ENCODE assay signal across 8 cellular contexts in genomic region chr4:153232768-153233167, GRCh38. TPM values are rescaled to one million over a fixed set of nuclear protein-coding genes. Genes with fewer than 3 reads are reported as not detected.
DNase-seq lines count a peak whose midpoint lies in the region; ATAC-seq and TF ChIP-seq lines count a peak whose summit lies in the region.

No MANE protein-coding gene starts in this region.

- H3K9me3 ChIP-seq in A673 (ENCODE audit: low read depth, low read length, poor library complexity, severe bottlenecking) (no peaks in the 10 kb centered on the region), Panc1 (ENCODE audit: control insufficient read depth, insufficient read depth, low read depth, low read length) (no peaks in the 10 kb centered on the region), right cardiac atrium (ENCODE audit: control insufficient read depth, low read length) (no peaks in the 10 kb centered on the region)

- BruUV-seq in A673 (replicated peaks; lab: Mats Ljungman, UMichigan) = no TSS peak
- no TSS peak for BruUV-seq in Panc1 (replicated peaks; lab: Mats Ljungman, UMichigan)

- peak overlapping the region; percentile 79 for H3K27ac ChIP-seq in A673 (ENCODE audit: low read depth, low read length, poor library complexity, severe bottlenecking)
- H3K27ac ChIP-seq in Panc1 (ENCODE audit: low read length) = no peak overlapping the region
- no peak overlapping the region for H3K27ac ChIP-seq in right cardiac atrium (ENCODE audit: low read length)

- POLR2A ChIA-PET in A673 (lab: Charles Lee; ENCODE audit: low non-redundant PET) (no interaction called here), Panc1 (lab: Charles Lee) (no interaction called here)

- CTCF ChIA-PET in A673 (lab: Charles Lee) (no interaction called here), Panc1 (lab: Charles Lee) (no interaction called here)

- H3K4me3 ChIP-seq in A673 (ENCODE audit: low read depth, low read length, poor library complexity, severe bottlenecking) (no peak overlapping the region), Panc1 (ENCODE audit: low read depth in 2 of 2, low read length in 2 of 2) (no peak overlapping the region), right cardiac atrium (ENCODE audit: low read length) (no peak overlapping the region)

- TF ChIP-seq CTCF in A673 (conservative IDR thresholded peaks at IDR 0.05; ENCODE audit: low read depth, low read length) = peak; percentile 39; the same call in 1 of the 2 replicates
- peak; percentile 55 for TF ChIP-seq CTCF in Panc1 (IDR thresholded peaks at IDR 0.05)

- DNase-seq in A673 (ENCODE audit: low spot score) (peak; percentile 68), Panc1 (ENCODE audit: low read depth, low spot score) (no peak), right cardiac atrium (peak; percentile 37 to 79 (median 76)), glomerular visceral epithelial cell (ENCODE audit: extremely low spot score) (no peak), NCI-H2107 (lab: John Stamatoyannopoulos, UW) (no peak)
- no peak for DNase-seq in activated CD4-positive, CD25-positive, alpha-beta regulatory T cell (lab: John Stamatoyannopoulos, UW)

- H3K4me1 ChIP-seq in A673 (ENCODE audit: insufficient read depth, low read length, poor library complexity, severe bottlenecking) = peaks cover 86% of the 10 kb centered on the region
- H3K4me1 ChIP-seq in Panc1 (ENCODE audit: control insufficient read depth, insufficient read depth, low read length) = peaks cover 13% of the 10 kb centered on the region
- peaks cover 6% of the 10 kb centered on the region for H3K4me1 ChIP-seq in right cardiac atrium (ENCODE audit: control insufficient read depth, insufficient read depth, low read length)

- intact Hi-C loops in A673 (cut with micrococcal nuclease; ENCODE audit: unreplicated experiment) = loop anchor here (5.0 kb wide), 1 partner anchor 80 kb away; no protein-coding TSS in a partner anchor
- intact Hi-C loops in Panc1 (cut with micrococcal nuclease; ENCODE audit: unreplicated experiment) = no loop called here
- intact Hi-C loops in right cardiac atrium (cut with DNase I) = no loop called here

- in situ Hi-C loops in Panc1 (cut with HindIII; ENCODE audit: low pct_unique_long_range_greater_than_20kb, low sequenced_read_pairs) = no loop called here

- peak; percentile 47 for ATAC-seq in GM18868 (IDR thresholded peaks at IDR 0.05; ENCODE audit: unreplicated experiment)
- ATAC-seq in Panc1 = peak; percentile 80; the same call in 1 of the 2 replicates
- peak; percentile 78 to 90 for ATAC-seq in right cardiac atrium
- ATAC-seq in HG03159 (IDR thresholded peaks at IDR 0.05; ENCODE audit: unreplicated experiment) = no peak

- H3K36me3 ChIP-seq in A673 (ENCODE audit: insufficient read depth, low read length, poor library complexity, severe bottlenecking) (no peaks in the 10 kb centered on the region), Panc1 (ENCODE audit: control insufficient read depth, insufficient read depth, low read length) (no peaks in the 10 kb centered on the region)

- WGBS in right cardiac atrium = 35% methylated on average over 3 of the region's 3 CpGs

- H3K27me3 ChIP-seq in A673 (replicated peaks; ENCODE audit: insufficient read depth, low read depth, low read length, poor library complexity) (no peaks in the 10 kb centered on the region), Panc1 (ENCODE audit: control insufficient read depth, insufficient read depth, low read length) (no peaks in the 10 kb centered on the region), right cardiac atrium (ENCODE audit: control insufficient read depth, insufficient read depth) (no peaks in the 10 kb centered on the region)

RNA-seq across cellular contexts. Expression of gene TRIM2, which starts 28.5 kb away (rescaled TPM):
- total RNA-seq in A673 (2021) = 93.2 and 107 TPM in 2 replicates
- 18.9 TPM for total RNA-seq in Panc1 (2021; ENCODE audit: unreplicated experiment)
- polyA plus RNA-seq in Panc1 (2012; ENCODE audit: insufficient read length) = 16.9 TPM
- 10 to 100 TPM; 28.0 to 45.3 (median 31.0) TPM for total RNA-seq in right cardiac atrium
- 7.6 TPM for polyA plus RNA-seq in right cardiac atrium

Comparison
In these comparisons a context has a peak if more than half of its experiments do, and no peak if none do; other contexts are left out.
1. DNase-seq: peak in A673 (single experiment) and right cardiac atrium (3 of 3); none in Panc1 (single experiment), activated CD4-positive, CD25-positive, alpha-beta regulatory T cell (0 of 4), glomerular visceral epithelial cell (single experiment) and NCI-H2107 (single experiment).